Comparison of ENCODE assay signal across 1 cellular context in genomic region chr12:106984588-106985137, GRCh38.
TF ChIP-seq lines count a peak whose summit lies in the region.

No MANE protein-coding gene starts in this region.

TF ChIP-seq in K562, 482 proteins besides CTCF, POLR2A, EP300 and RAD21 (continued from another document and continues in another):
- TF ChIP-seq ZNF592 (IDR thresholded peaks at IDR 0.05) (peak; percentile 98), SAP30 (IDR thresholded peaks at IDR 0.05; ENCODE audit: borderline replicate concordance, insufficient read depth, low read depth, low read length, poor library complexity, severe bottlenecking) (no peak), ZBTB17 (CRISPR knock-in tag; IDR thresholded peaks at IDR 0.05) (0 out of 2 replicates have a peak, but pooled peaks have one; percentile 43), STAT5A (IDR thresholded peaks at IDR 0.05; ENCODE audit: borderline replicate concordance, low read length) (peak; percentile 60), ZNF239 (CRISPR knock-in tag; IDR thresholded peaks at IDR 0.05) (no peak), BCLAF1 (IDR thresholded peaks at IDR 0.05; ENCODE audit: borderline replicate concordance in 1 of 2, control insufficient read depth in 1 of 2, low read depth in 2 of 2, low read length in 1 of 2) (0 out of 4 replicates have a peak, but pooled peaks of 1 of the 2 experiments have one; percentile 28), ZNF407 (IDR thresholded peaks at IDR 0.05; ENCODE audit: low read depth) (no peak), ZNF707 (CRISPR knock-in tag; conservative IDR thresholded peaks at IDR 0.05) (no peak), ZZZ3 (IDR thresholded peaks at IDR 0.05) (no peak), ZBTB1 (CRISPR knock-in tag; IDR thresholded peaks at IDR 0.05; ENCODE audit: borderline replicate concordance, low read depth) (no peak), ATF6 (CRISPR knock-in tag; IDR thresholded peaks at IDR 0.05) (no peak), MTA2 (IDR thresholded peaks at IDR 0.05; ENCODE audit: low read depth) (peak; percentile 64), AFF1 (IDR thresholded peaks at IDR 0.05; ENCODE audit: low read depth in 1 of 2, partially characterized antibody in 2 of 2) (peak; percentile 28 to 48), NCOA1 (IDR thresholded peaks at IDR 0.05; ENCODE audit: low read depth) (peak; percentile 23; the same call in 1 of the 2 replicates), ATF2 (CRISPR knock-in tag; IDR thresholded peaks at IDR 0.05) (no peak), ZBTB49 (CRISPR knock-in tag; IDR thresholded peaks at IDR 0.05; ENCODE audit: borderline replicate concordance) (no peak), ZNF583 (CRISPR knock-in tag; IDR thresholded peaks at IDR 0.05) (0 out of 2 replicates have a peak, but pooled peaks have one; percentile 45), HIVEP1 (CRISPR knock-in tag; IDR thresholded peaks at IDR 0.05) (no peak), MTA3 (IDR thresholded peaks at IDR 0.05; ENCODE audit: borderline replicate concordance) (0 out of 2 replicates have a peak, but pooled peaks have one; percentile 42), SMARCE1 (IDR thresholded peaks at IDR 0.05) (peak; percentile 79), SIRT6 (IDR thresholded peaks at IDR 0.05; ENCODE audit: low read depth, low read length) (no peak)
